8 cellular contexts compared by ENCODE assay signal in genomic region chr9:121281614-121282291, GRCh38. TPM values are rescaled to one million over a fixed set of nuclear protein-coding genes. Genes with fewer than 3 reads are reported as not detected.
A peak's percentile ranks its signal among the peaks of the same experiment; 100 is the strongest.
DNase-seq lines count a peak whose midpoint lies in the region; ATAC-seq and TF ChIP-seq lines count a peak whose summit lies in the region.

No MANE protein-coding gene starts in this region.

- H3K36me3 ChIP-seq in HCT116 (ENCODE audit: control insufficient read depth in 1 of 2, insufficient read depth in 2 of 2, low read length in 2 of 2), result no peaks in the 10 kb centered on the region
- no peaks in the 10 kb centered on the region for H3K36me3 ChIP-seq in left ventricle myocardium inferior
- peaks cover 0 to 2% (median 0%) of the 10 kb centered on the region in 3 donors for H3K36me3 ChIP-seq in skeletal muscle tissue (ENCODE audit: control insufficient read depth in 3 of 3, insufficient read depth in 3 of 3, low read length in 3 of 3)
- H3K36me3 ChIP-seq in Karpas-422 (ENCODE audit: insufficient read depth, low read length), result no peaks in the 10 kb centered on the region

- peaks cover 12% of the 10 kb centered on the region for H3K4me1 Mint-ChIP-seq in T-helper 17 cell

- CTCF ChIA-PET in HCT116 (lab: Charles Lee), result interaction anchor here (0.8 to 1.0 kb wide), 2 partner anchors 14 to 68 kb away, joined by 3 read pairs; partner anchors contain the start of gene GSN

- H3K9me2 ChIP-seq in HCT116 (ENCODE audit: insufficient read depth) (no peaks in the 10 kb centered on the region), Karpas-422 (replicated peaks; ENCODE audit: insufficient read depth, low read length) (no peaks in the 10 kb centered on the region)

- H2AFZ ChIP-seq in HCT116 (ENCODE audit: low read depth, low read length, poor library complexity, severe bottlenecking) (no peak overlapping the region), Karpas-422 (ENCODE audit: low read length) (no peak overlapping the region)

- no peaks in the 10 kb centered on the region for H3K79me2 ChIP-seq in HCT116 (ENCODE audit: insufficient read depth, low read length)
- no peaks in the 10 kb centered on the region for H3K79me2 ChIP-seq in Karpas-422 (ENCODE audit: low read length)

- intact Hi-C loops in HCT116 (cut with micrococcal nuclease) (loop anchor here (5.0 to 10.0 kb wide), 2 partner anchors 69 to 297 kb away; no protein-coding TSS in a partner anchor), left ventricle myocardium inferior (cut with micrococcal nuclease) (no loop called here)

- H3K9ac ChIP-seq in HCT116 (ENCODE audit: low read length), result peak overlapping the region; percentile 52
- peak overlapping the region in 2 of 3 donors; percentile 35 to 69 for H3K9ac ChIP-seq in skeletal muscle tissue (ENCODE audit: low read depth in 1 of 3, low read length in 3 of 3)
- no peak overlapping the region for H3K9ac ChIP-seq in Karpas-422 (ENCODE audit: low read length)

- H3K27me3 Mint-ChIP-seq in T-helper 17 cell, result peaks cover 4% of the 10 kb centered on the region

- POLR2A ChIA-PET in HCT116 (lab: Charles Lee), result interaction anchor here (0.7 to 1.2 kb wide), 4 partner anchors 12 to 36 kb away, joined by 3 read pairs; partner anchors contain the start of gene GSN

- RAD21 ChIA-PET in HCT116 (lab: Charles Lee; ENCODE audit: low non-redundant PET in 1 of 2, low total read pairs in 2 of 2, uncharacterized antibody in 2 of 2, unreplicated experiment in 2 of 2), result no interaction called here

- H3K27me3 ChIP-seq in HCT116 (ENCODE audit: insufficient read depth, low read length), result no peaks in the 10 kb centered on the region
- H3K27me3 ChIP-seq in left ventricle myocardium inferior (ENCODE audit: low read depth), result no peaks in the 10 kb centered on the region
- H3K27me3 ChIP-seq in skeletal muscle tissue (ENCODE audit: control insufficient read depth in 3 of 3, insufficient read depth in 3 of 3, low read length in 3 of 3), result no peaks in the 10 kb centered on the region
- H3K27me3 ChIP-seq in Karpas-422 (ENCODE audit: low read length), result no peaks in the 10 kb centered on the region

- ATAC-seq in HCT116 (peak; percentile 62), T-helper 17 cell (no peak), GM21786 (IDR thresholded peaks at IDR 0.05; ENCODE audit: unreplicated experiment) (no peak)

- H3K4me3 ChIP-seq in HCT116 (replicated peaks in 1 of 2; ENCODE audit: low read depth in 1 of 2, low read length in 2 of 2), result peak overlapping the region; percentile 6 to 39; a peak in 3 of 4 replicates
- H3K4me3 ChIP-seq in left ventricle myocardium inferior, result peak overlapping the region; percentile 40
- peak overlapping the region in 1 of 3 donors; percentile 31 for H3K4me3 ChIP-seq in skeletal muscle tissue (ENCODE audit: low read length in 3 of 3)
- H3K4me3 ChIP-seq in Karpas-422 (ENCODE audit: low read length), result no peak overlapping the region

- TF ChIP-seq CTCF in HCT116 (IDR thresholded peaks at IDR 0.05 in 2 of 3, conservative IDR thresholded peaks at IDR 0.05 in 1 of 3; ENCODE audit: borderline replicate concordance in 1 of 3, insufficient read depth in 1 of 3, low read depth in 2 of 3, low read length in 2 of 3), result peak in 1 of 3 experiments; percentile 16; a peak in 1 of 6 replicates
- TF ChIP-seq CTCF in left ventricle myocardium inferior (IDR thresholded peaks at IDR 0.05; ENCODE audit: borderline replicate concordance), result no peak

- H3K36me3 Mint-ChIP-seq in T-helper 17 cell (ENCODE audit: low read depth), result peaks cover 10% of the 10 kb centered on the region

- peak overlapping the region; percentile 33 for H3K4me3 Mint-ChIP-seq in T-helper 17 cell

- no peak for TF ChIP-seq POLR2A in HCT116 (IDR thresholded peaks at IDR 0.05; ENCODE audit: borderline replicate concordance, extremely low read depth, insufficient read depth, insufficient read length)

- H3K27ac Mint-ChIP-seq in T-helper 17 cell, result no peak overlapping the region

- H3K4me2 ChIP-seq in HCT116 (ENCODE audit: low read length) (peak overlapping the region; percentile 70), Karpas-422 (ENCODE audit: low read depth, low read length, poor library complexity, severe bottlenecking) (no peak overlapping the region)

- BruUV-seq in HCT116 (replicated peaks; lab: Mats Ljungman, UMichigan), result no TSS peak

- H3K9me3 ChIP-seq in HCT116 (ENCODE audit: control insufficient read depth in 1 of 2, insufficient read depth in 1 of 2, low read depth in 1 of 2, low read length in 2 of 2) (no peaks in the 10 kb centered on the region), T-helper 17 cell (ENCODE audit: control insufficient read depth, low read length, poor library complexity, severe bottlenecking) (no peaks in the 10 kb centered on the region), left ventricle myocardium inferior (replicated peaks) (no peaks in the 10 kb centered on the region), skeletal muscle tissue (ENCODE audit: control insufficient read depth in 3 of 3, low read length in 3 of 3) (no peaks in the 10 kb centered on the region), Karpas-422 (ENCODE audit: low read length) (no peaks in the 10 kb centered on the region)

- H3K4me1 ChIP-seq in HCT116 (ENCODE audit: control insufficient read depth in 1 of 2, insufficient read depth in 2 of 2, low read length in 2 of 2) (peaks cover 91 to 100% of the 10 kb centered on the region in 2 experiments), left ventricle myocardium inferior (peaks cover 97% of the 10 kb centered on the region), skeletal muscle tissue (ENCODE audit: control insufficient read depth in 3 of 3, insufficient read depth in 3 of 3, low read length in 3 of 3) (peaks cover 79 to 86% (median 86%) of the 10 kb centered on the region in 3 donors), Karpas-422 (ENCODE audit: low read length) (peaks cover 19% of the 10 kb centered on the region)

- TF ChIP-seq RAD21 in HCT116 (IDR thresholded peaks at IDR 0.05; ENCODE audit: low read depth), result no peak

- H4K20me1 ChIP-seq in HCT116 (ENCODE audit: insufficient read depth) (no peaks in the 10 kb centered on the region), Karpas-422 (ENCODE audit: insufficient read depth, low read depth, low read length) (no peaks in the 10 kb centered on the region)

- H3K27ac ChIP-seq in HCT116 (ENCODE audit: low read depth, low read length) (peak overlapping the region; percentile 74), left ventricle myocardium inferior (replicated peaks) (peak overlapping the region; percentile 98), skeletal muscle tissue (ENCODE audit: low read depth, low read length) (peak overlapping the region; percentile 98), Karpas-422 (ENCODE audit: low read length) (no peak overlapping the region)

- peak; percentile 94 for DNase-seq in HCT116 (ENCODE audit: low read depth, low spot score)
- no peak for DNase-seq in T-helper 17 cell
- peak; percentile 91 for DNase-seq in left ventricle myocardium inferior
- DNase-seq in cerebellum (ENCODE audit: low spot score), result no peak
- no peak for DNase-seq in activated naive CD4-positive, alpha-beta T cell treated with anti-CD3 and anti-CD28 coated beads, Interleukin-2, amount 50 U/mL, for 16 hours
- DNase-seq in Karpas-422, result no peak

TF ChIP-seq in HCT116, 20 proteins besides CTCF, POLR2A, EP300 and RAD21 (continues in another document):
- TF ChIP-seq ELF1 (IDR thresholded peaks at IDR 0.05; ENCODE audit: borderline replicate concordance, low read depth) (no peak), POLR2AphosphoS5 (IDR thresholded peaks at IDR 0.05; ENCODE audit: low read depth, low read length) (peak; percentile 85), JUND (IDR thresholded peaks at IDR 0.05) (no peak), SIN3A (IDR thresholded peaks at IDR 0.05; ENCODE audit: low read depth) (no peak), YY1 (IDR thresholded peaks at IDR 0.05; ENCODE audit: extremely low read depth, insufficient replicate concordance, low read depth, low read length) (peak; percentile 77), MAX (IDR thresholded peaks at IDR 0.05) (no peak), ZFX (IDR thresholded peaks at IDR 0.05) (no peak), ZBTB33 (IDR thresholded peaks at IDR 0.05; ENCODE audit: extremely low read depth, insufficient replicate concordance, low read length) (peak; percentile 87), SP1 (IDR thresholded peaks at IDR 0.05; ENCODE audit: low read depth) (no peak)

RNA-seq across cellular contexts. Expression of gene GSN, which starts 13.8 kb away (rescaled TPM):
- 71.3 TPM for total RNA-seq in HCT116 (2021; ENCODE audit: unreplicated experiment)
- polyA plus RNA-seq in HCT116 (2012), result 148 and 181 TPM in 2 replicates
- 10 to 100 TPM in 1 of 2 donors, 1 to 10 TPM in 1; 5.4 to 29.6 TPM for total RNA-seq in T-helper 17 cell
- total RNA-seq in left ventricle myocardium inferior, result 758 TPM
- 342 TPM for total RNA-seq in skeletal muscle tissue
- total RNA-seq in cerebellum, result 136 TPM
- 33.7 and 36.7 TPM in 2 replicates for total RNA-seq in Karpas-422 (2014; rRNA removed; shearing (Covaris generic); ENCODE audit: low replicate concordance)

Comparison
In these comparisons a context has a peak if more than half of its experiments do, and no peak if none do; other contexts are left out.
1. DNase-seq: peak in HCT116 (single experiment) and left ventricle myocardium inferior (single experiment); none in T-helper 17 cell (0 of 3), cerebellum (single experiment), activated naive CD4-positive, alpha-beta T cell treated with anti-CD3 and anti-CD28 coated beads, Interleukin-2, amount 50 U/mL, for 16 hours (single experiment) and Karpas-422 (single experiment).